In genomic region chr3:124811441-124811840, GRCh38 we compare ENCODE assay signal across 11 cellular contexts.
DNase-seq lines count a peak whose midpoint lies in the region; TF ChIP-seq lines count a peak whose summit lies in the region.
"Had no signal": no experiment of that assay in that cellular context is flagged by ENCODE, and none has a peak within 500 bp of the region (broad histone marks: within the 10 kb centered on the region; RNA-seq: fewer than 3 reads in every experiment).

No MANE protein-coding gene starts in this region.

- 43 to 74% methylated on average over 5 of the region's 5 CpGs for WGBS in esophagus squamous epithelium, 2 donors
- WGBS in mesendoderm (ENCODE audit: extremely low coverage, insufficient coverage, low lambda C conversion rate): no CpG with 5 or more reads among the region's 5 CpGs

- H3K4me1 ChIP-seq in esophagus squamous epithelium (peaks cover 27 to 81% (median 44%) of the 10 kb centered on the region in 3 donors), vagina (peaks cover 60% of the 10 kb centered on the region), mesendoderm (ENCODE audit: control insufficient read depth, low read depth, low read length) (no peaks in the 10 kb centered on the region)

- no peak overlapping the region for H3K4ac ChIP-seq in mesendoderm (ENCODE audit: low read depth, low read length)

- H3K27ac ChIP-seq in esophagus squamous epithelium: peak overlapping the region; percentile 77 to 90 (median 84)
- H3K27ac ChIP-seq in vagina: peak overlapping the region; percentile 89
- H3K27ac ChIP-seq in mesendoderm (ENCODE audit: low read depth, low read length): no peak overlapping the region

- H2AK5ac ChIP-seq in mesendoderm (ENCODE audit: low read length): no peak overlapping the region

- H3K4me3 ChIP-seq in MG63: no peak overlapping the region
- H3K4me3 ChIP-seq in esophagus squamous epithelium: no peak overlapping the region
- no peak overlapping the region for H3K4me3 ChIP-seq in vagina
- H3K4me3 ChIP-seq in mesendoderm (ENCODE audit: low read length): no peak overlapping the region

- H2BK15ac ChIP-seq in mesendoderm (replicated peaks; ENCODE audit: low read depth): no peak overlapping the region

- no peak overlapping the region for H3K18ac ChIP-seq in mesendoderm (ENCODE audit: low read length)

- no peak overlapping the region for H2BK5ac ChIP-seq in mesendoderm (ENCODE audit: low read length)

- intact Hi-C loops in esophagus squamous epithelium (cut with DNase I): no loop called here
- intact Hi-C loops in vagina (cut with DNase I): no loop called here

- no peak overlapping the region for H3K9ac ChIP-seq in mesendoderm (ENCODE audit: low read length)

- H3K23ac ChIP-seq in mesendoderm (ENCODE audit: low read length): no peak overlapping the region

- no peak for TF ChIP-seq CTCF in esophagus squamous epithelium (IDR thresholded peaks at IDR 0.05)
- no peak for TF ChIP-seq CTCF in vagina (IDR thresholded peaks at IDR 0.05)

- no peak overlapping the region for H4K5ac ChIP-seq in mesendoderm (ENCODE audit: low read length)

- H3K36me3 ChIP-seq in MG63 (peaks cover 5% of the 10 kb centered on the region), esophagus squamous epithelium (peaks cover 0 to 15% (median 3%) of the 10 kb centered on the region in 3 donors), vagina (peaks cover 0 to 5% of the 10 kb centered on the region in 2 donors), mesendoderm (ENCODE audit: control insufficient read depth, insufficient read depth, low read length) (peaks cover 22% of the 10 kb centered on the region)

- no peak for TF ChIP-seq POLR2A in esophagus squamous epithelium (IDR thresholded peaks at IDR 0.05)
- no peak for TF ChIP-seq POLR2A in vagina (IDR thresholded peaks at IDR 0.05)

- H4K8ac ChIP-seq in mesendoderm (ENCODE audit: low read depth, low read length): no peak overlapping the region

- no peak overlapping the region for H3K4me2 ChIP-seq in mesendoderm (ENCODE audit: low read length)

- H3K27me3 ChIP-seq in MG63 (no peaks in the 10 kb centered on the region), esophagus squamous epithelium (no peaks in the 10 kb centered on the region), vagina (no peaks in the 10 kb centered on the region), mesendoderm (ENCODE audit: insufficient read depth, low read length, poor library complexity) (no peaks in the 10 kb centered on the region)

- peaks cover 24% of the 10 kb centered on the region for H3K79me1 ChIP-seq in mesendoderm (ENCODE audit: low read length)

- no peak overlapping the region for H3K56ac ChIP-seq in mesendoderm (ENCODE audit: low read length)

- peak; percentile 57 for DNase-seq in MG63
- no peak for DNase-seq in esophagus squamous epithelium (lab: John Stamatoyannopoulos, UW)
- DNase-seq in mesenteric fat pad (ENCODE audit: low spot score): peak; percentile 43
- DNase-seq in vagina (ENCODE audit: extremely low spot score in 2 of 2): no peak
- no peak for DNase-seq in central memory CD4-positive, alpha-beta T cell
- no peak for DNase-seq in mesendoderm
- DNase-seq in kidney tubule cell (ENCODE audit: low spot score): no peak
- DNase-seq: activated CD4-positive, alpha-beta T cell treated with anti-CD3 and anti-CD28 coated beads, Interleukin-2, amount 10 ng/mL, durations not matched to agents 7 days and 5 days; activated naive CD4-positive, alpha-beta T cell treated with anti-CD3 and anti-CD28 coated beads for 36 hours; NCI-H1436 treated with DMSO at 0.1 percent for 48 hours; NK-92 treated with Interleukin-12 subunit alpha and Interleukin-12 subunit beta, amount 100 ng/mL, for 24 hours had no signal

- H3K79me2 ChIP-seq in mesendoderm (ENCODE audit: control insufficient read depth, insufficient read depth, low read length): peaks cover under 1% of the 10 kb centered on the region

- no peak overlapping the region for H2BK120ac ChIP-seq in mesendoderm (ENCODE audit: low read depth, low read length)

- H3K9me3 ChIP-seq in MG63: no peaks in the 10 kb centered on the region
- H3K9me3 ChIP-seq in esophagus squamous epithelium: no peaks in the 10 kb centered on the region
- no peaks in the 10 kb centered on the region for H3K9me3 ChIP-seq in vagina

Comparison
In these comparisons a context has a peak if more than half of its experiments do, and no peak if none do; other contexts are left out.
1. DNase-seq: peak in MG63 (single experiment) and mesenteric fat pad (single experiment); none in esophagus squamous epithelium (single experiment), vagina (0 of 2), central memory CD4-positive, alpha-beta T cell (single experiment), mesendoderm (single experiment) and kidney tubule cell (single experiment).